ENCODE assay signal across 8 cellular contexts in genomic region chr2:108786354-108787208, GRCh38. TPM values are rescaled to one million over a fixed set of nuclear protein-coding genes. Genes with fewer than 3 reads are reported as not detected.
DNase-seq lines count a peak whose midpoint lies in the region; ATAC-seq and TF ChIP-seq lines count a peak whose summit lies in the region.

Gene CCDC138, plus strand, starts transcription at chr2:108786771. Its CDS starts 52 bp downstream, at chr2:108786823.

- H3K4me3 ChIP-seq in GM12875 (ENCODE audit: low read depth, low read length): peak within 1 kb of the TSS; percentile 62
- peak within 1 kb of the TSS; percentile 56 to 80 (median 74) for H3K4me3 ChIP-seq in heart right ventricle
- peak within 1 kb of the TSS; percentile 53 to 94 (median 88) for H3K4me3 ChIP-seq in upper lobe of left lung

- TF ChIP-seq CTCF in GM12875 (IDR thresholded peaks at IDR 0.05; ENCODE audit: borderline replicate concordance, insufficient read depth, low read depth, low read length) (no peak), heart right ventricle (IDR thresholded peaks at IDR 0.05) (no peak), upper lobe of left lung (IDR thresholded peaks at IDR 0.05) (peak in 2 of 6 experiments; percentile 4 to 7)

- peak; percentile 85 for DNase-seq in NCI-H1105 treated with DMSO at 0.1 percent for 48 hours (lab: John Stamatoyannopoulos, UW)
- peak; percentile 95 for DNase-seq in SW480 (ENCODE audit: low spot score)
- peak; percentile 86 for DNase-seq in activated naive CD8-positive, alpha-beta T cell treated with anti-CD3 and anti-CD28 coated beads, Interleukin-2, amount 50 U/mL, for 16 hours (ENCODE audit: low read depth, low spot score)
- DNase-seq in heart right ventricle: peak; percentile 82 to 89
- DNase-seq in posterior cingulate gyrus: peak; percentile 72 to 98 (median 84)
- DNase-seq in upper lobe of left lung: peak; percentile 93 to 98

- H3K27me3 ChIP-seq in heart right ventricle: no peaks in the 10 kb centered on the region
- H3K27me3 ChIP-seq in upper lobe of left lung: no peaks in the 10 kb centered on the region

- no peak for TF ChIP-seq EP300 in upper lobe of left lung (IDR thresholded peaks at IDR 0.05)

- 0 to 1% methylated on average over 78 of the region's 78 CpGs for WGBS in heart right ventricle, 2 donors
- 0% methylated on average over 18 to 30 of the region's 78 CpGs for whole genome bisulfite sequencing in upper lobe of left lung, 2 donors

- no peaks in the 10 kb centered on the region for H3K9me3 ChIP-seq in heart right ventricle
- H3K9me3 ChIP-seq in upper lobe of left lung: no peaks in the 10 kb centered on the region

- intact Hi-C loops in heart right ventricle (cut with DNase I): no loop called here
- intact Hi-C loops in posterior cingulate gyrus (cut with DNase I): no loop called here

- ATAC-seq in HG02678 (IDR thresholded peaks at IDR 0.05; ENCODE audit: unreplicated experiment) (peak; percentile 96), heart right ventricle (peak; percentile 98 to 100 (median 99)), upper lobe of left lung (ENCODE audit: low FRiP score in 2 of 2) (peak; percentile 98 to 99)

- peak in 1 of 4 donors; percentile 55 for TF ChIP-seq POLR2A in upper lobe of left lung (IDR thresholded peaks at IDR 0.05)

- H3K4me1 ChIP-seq in heart right ventricle (peaks cover 0 to 19% (median 10%) of the 10 kb centered on the region in 9 donors), upper lobe of left lung (peaks cover 5 to 8% (median 6%) of the 10 kb centered on the region in 4 donors)

- peaks cover 0 to 54% (median 25%) of the 10 kb centered on the region in 9 donors for H3K36me3 ChIP-seq in heart right ventricle
- peaks cover 16 to 30% (median 20%) of the 10 kb centered on the region in 4 donors for H3K36me3 ChIP-seq in upper lobe of left lung

- H3K27ac ChIP-seq in heart right ventricle (peak within 1 kb of the TSS in 9 of 10 donors; percentile 55 to 83 (median 58)), upper lobe of left lung (peak within 1 kb of the TSS in 3 of 4 donors; percentile 58 to 86 (median 84))

RNA-seq across cellular contexts. Expression of gene CCDC138, which starts in this region (rescaled TPM):
- total RNA-seq in heart right ventricle (1 to 10 TPM in 6 of 10 donors, under 1 TPM in 4; 0.50 to 1.8 (median 1.1) TPM), upper lobe of left lung (10 to 100 TPM in 1 of 6 donors, 1 to 10 TPM in 5; 2.4 to 16.3 (median 3.2) TPM)
- under 1 TPM; 0.44 to 0.64 TPM for polyA plus RNA-seq in heart right ventricle

Comparison
In these comparisons a context has a peak if more than half of its experiments do, and no peak if none do; other contexts are left out.
1. Peak in every context shown above with its lines: DNase-seq, ATAC-seq, H3K4me3 ChIP-seq and H3K27ac ChIP-seq.